ENCODE assay signal across 24 cellular contexts in the genomic region with DNA sequence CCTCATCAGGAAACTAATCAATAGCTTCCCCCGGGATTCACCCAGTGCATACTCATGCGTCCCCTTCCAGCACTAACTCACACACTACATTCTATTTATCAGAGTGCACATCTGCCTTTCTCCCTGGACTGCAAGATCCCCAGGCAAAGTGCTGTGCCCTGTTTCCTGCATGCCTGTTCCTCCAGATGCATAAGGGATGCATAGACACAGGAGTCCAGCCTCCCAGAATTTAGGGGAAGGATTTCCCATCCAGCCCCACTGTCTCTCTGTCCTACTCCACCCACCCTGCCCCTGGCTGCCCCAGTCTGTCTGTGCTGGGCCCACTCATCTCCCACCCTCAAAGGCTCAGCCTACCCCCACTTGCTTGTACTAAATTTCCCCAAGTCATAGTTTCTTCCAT.
"Had no signal": no experiment of that assay in that cellular context is flagged by ENCODE, and none has a peak within 500 bp of the region (broad histone marks: within the 10 kb centered on the region; RNA-seq: fewer than 3 reads in every experiment).

No MANE protein-coding gene starts in this region.

- H3K27me3 ChIP-seq: adrenal gland, body of pancreas, MG63 had no signal

- H3K4me3 Mint-ChIP-seq: activated CD4-positive, alpha-beta T cell treated with anti-CD3 and anti-CD28 coated beads, Interleukin-2, amount 10 ng/mL, durations not matched to agents 24 days and 14 days; activated CD8-positive, alpha-beta T cell treated with anti-CD3 and anti-CD28 coated beads for 36 hours; activated T-cell treated with anti-CD3 and anti-CD28 coated beads, Interleukin-2, amount 50 U/mL, for 72 hours; activated T-helper 17 cell treated with anti-CD3 and anti-CD28 coated beads, Interleukin-2, amount 50 U/mL, for 72 hours had no signal

- H3K9me3 Mint-ChIP-seq: activated CD4-positive, alpha-beta T cell treated with anti-CD3 and anti-CD28 coated beads, Interleukin-2, amount 10 ng/mL, durations not matched to agents 24 days and 14 days; activated CD8-positive, alpha-beta T cell treated with anti-CD3 and anti-CD28 coated beads for 36 hours; activated T-helper 17 cell treated with anti-CD3 and anti-CD28 coated beads, Interleukin-2, amount 50 U/mL, for 72 hours had no signal

- H3K4me1 Mint-ChIP-seq: activated CD4-positive, alpha-beta T cell treated with anti-CD3 and anti-CD28 coated beads, Interleukin-2, amount 10 ng/mL, durations not matched to agents 24 days and 14 days; activated T-helper 17 cell treated with anti-CD3 and anti-CD28 coated beads, Interleukin-2, amount 50 U/mL, for 72 hours had no signal

- H3K4me2 ChIP-seq: PC-9 had no signal

- H3K4me3 ChIP-seq: adrenal gland, body of pancreas, breast epithelium, MG63, PC-9 had no signal

- H3K9me3 ChIP-seq: adrenal gland, body of pancreas, breast epithelium, MG63 had no signal

- H3K27me3 Mint-ChIP-seq: activated CD4-positive, alpha-beta T cell treated with anti-CD3 and anti-CD28 coated beads, Interleukin-2, amount 10 ng/mL, durations not matched to agents 24 days and 14 days had no signal

- H3K36me3 ChIP-seq: adrenal gland, breast epithelium, MG63 had no signal

- H3K4me1 ChIP-seq: body of pancreas, breast epithelium had no signal

- H3K27ac Mint-ChIP-seq: activated CD4-positive, alpha-beta T cell treated with anti-CD3 and anti-CD28 coated beads, Interleukin-2, amount 10 ng/mL, durations not matched to agents 24 days and 14 days; activated CD8-positive, alpha-beta T cell treated with anti-CD3 and anti-CD28 coated beads for 36 hours; activated naive CD4-positive, alpha-beta T cell treated with anti-CD3 and anti-CD28 coated beads, Interleukin-2, amount 50 U/mL, for 72 hours; activated T-cell treated with anti-CD3 and anti-CD28 coated beads, Interleukin-2, amount 50 U/mL, for 72 hours; activated T-helper 17 cell treated with anti-CD3 and anti-CD28 coated beads, Interleukin-2, amount 50 U/mL, for 72 hours had no signal

- DNase-seq: activated CD4-positive, alpha-beta T cell treated with anti-CD3 and anti-CD28 coated beads, Interleukin-2, amount 50 U/mL, for 4 hours; activated effector memory CD4-positive, alpha-beta T cell treated with anti-CD3 and anti-CD28 coated beads, Interleukin-2, amount 50 U/mL, for 16 hours; activated naive CD4-positive, alpha-beta T cell; activated T-cell treated with anti-CD3 and anti-CD28 coated beads, Interleukin-2, amount 50 U/mL, for 1 hour; NCI-H1048; NCI-H1105 treated with DMSO at 0.1 percent for 48 hours; NCI-H1436; NCI-H1694; NCI-H2029; NCI-H510A; NCI-H774; SIG-M5; T1000 had no signal

- ATAC-seq: activated CD8-positive, alpha-beta T cell treated with anti-CD3 and anti-CD28 coated beads for 36 hours; activated naive CD4-positive, alpha-beta T cell treated with anti-CD3 and anti-CD28 coated beads, Interleukin-2, amount 50 U/mL, for 72 hours; activated T-cell treated with anti-CD3 and anti-CD28 coated beads, Interleukin-2, amount 50 U/mL, for 72 hours; activated T-helper 17 cell treated with anti-CD3 and anti-CD28 coated beads, Interleukin-2, amount 50 U/mL, for 72 hours; body of pancreas had no signal

- H3K27ac ChIP-seq: adrenal gland, body of pancreas, breast epithelium, PC-9, RWPE1 had no signal

- H2AFZ ChIP-seq: PC-9 had no signal

- H3K36me3 Mint-ChIP-seq: activated naive CD4-positive, alpha-beta T cell treated with anti-CD3 and anti-CD28 coated beads, Interleukin-2, amount 50 U/mL, for 72 hours had no signal
